ENCODE assay signal across 24 cellular contexts in the genomic region with DNA sequence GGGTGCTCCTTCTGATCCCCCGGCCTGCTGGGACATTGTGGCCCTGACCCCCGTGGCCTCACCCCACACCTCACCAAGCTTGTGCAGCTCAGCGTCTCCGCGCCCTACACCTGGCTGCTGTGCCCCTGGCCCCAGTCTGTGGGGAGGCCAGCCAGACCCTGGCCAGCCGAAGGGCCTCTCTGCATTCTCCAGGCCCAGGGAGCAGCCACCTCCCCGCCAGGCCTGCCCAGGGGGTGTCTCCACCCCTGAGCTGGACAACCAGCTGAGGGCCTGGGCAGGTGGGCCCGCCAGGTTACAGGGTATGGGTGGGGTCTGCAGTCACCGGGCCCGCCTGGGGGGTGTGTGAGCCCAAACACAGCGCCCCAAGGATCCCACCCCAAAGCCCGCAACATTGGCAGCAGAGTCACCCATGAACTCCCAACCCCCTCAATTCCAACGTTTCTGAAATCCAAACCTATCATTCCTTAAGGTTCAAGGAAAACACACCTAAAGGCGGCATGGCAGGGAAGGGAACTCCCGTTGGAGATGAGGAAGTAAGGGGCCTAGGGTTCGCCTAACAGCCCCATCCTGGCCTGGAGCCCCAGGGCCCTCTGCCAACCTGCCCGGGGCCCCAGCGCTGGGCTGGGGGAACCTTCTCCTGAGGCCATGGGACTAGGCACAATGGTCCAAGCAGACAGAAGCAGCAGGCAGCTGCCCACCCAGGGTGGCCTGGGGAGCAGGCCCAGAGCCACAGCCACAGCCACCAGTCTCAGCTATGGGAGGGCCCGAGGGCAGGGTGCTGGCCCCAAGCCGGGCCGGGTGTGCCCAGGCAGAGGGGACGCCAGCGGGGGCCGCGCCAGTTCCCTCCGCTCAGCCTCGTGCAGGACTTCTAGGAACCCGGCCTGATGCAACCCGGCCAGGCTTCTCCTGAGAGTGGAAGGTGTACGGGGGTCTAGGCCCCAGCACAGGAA. TPM values are rescaled to one million over a fixed set of nuclear protein-coding genes. Genes with fewer than 3 reads are reported as not detected.
A peak's percentile ranks its signal among the peaks of the same experiment; 100 is the strongest.
DNase-seq lines count a peak whose midpoint lies in the region; ATAC-seq, FAIRE-seq and TF ChIP-seq lines count a peak whose summit lies in the region.
"Had no signal": no experiment of that assay in that cellular context is flagged by ENCODE, and none has a peak within 500 bp of the region (broad histone marks: within the 10 kb centered on the region; RNA-seq: fewer than 3 reads in every experiment).

No MANE protein-coding gene starts in this region.

- H3K27me3 ChIP-seq in lower lobe of right lung (ENCODE audit: low read depth) = no peaks in the 10 kb centered on the region
- H3K27me3 ChIP-seq: esophagus muscularis mucosa, gastroesophageal sphincter, SJCRH30, testis had no signal

- H3K4me3 Mint-ChIP-seq in activated CD8-positive, alpha-beta T cell treated with anti-CD3 and anti-CD28 coated beads for 36 hours = no peak overlapping the region
- H3K4me3 Mint-ChIP-seq in stimulated activated naive CD8-positive, alpha-beta T cell treated with anti-CD3 and anti-CD28 coated beads, Interleukin-15, amount 100 ng/mL, for 72 hours = peak overlapping the region; percentile 6 to 13
- H3K4me3 Mint-ChIP-seq: neural crest cell had no signal

- no peak for TF ChIP-seq CTCF in activated CD8-positive, alpha-beta T cell treated with anti-CD3 and anti-CD28 coated beads for 36 hours (IDR thresholded peaks at IDR 0.05)
- TF ChIP-seq CTCF in lower lobe of right lung (IDR thresholded peaks at IDR 0.05) = no peak

- H3K27ac Mint-ChIP-seq in activated CD8-positive, alpha-beta T cell treated with anti-CD3 and anti-CD28 coated beads for 36 hours = peak overlapping the region; percentile 46
- H3K27ac Mint-ChIP-seq in stimulated activated naive CD8-positive, alpha-beta T cell treated with anti-CD3 and anti-CD28 coated beads, Interleukin-15, amount 100 ng/mL, for 72 hours = peak overlapping the region in 1 of 2 donors; percentile 88

- intact Hi-C loops in Right ventricle myocardium superior (cut with DNase I) = loop anchor here (5.0 kb wide), 1 partner anchor 35 kb away; no protein-coding TSS in a partner anchor
- intact Hi-C loops in cardiac septum (cut with DNase I) = no loop called here
- intact Hi-C loops in activated CD8-positive, alpha-beta T cell treated with anti-CD3 and anti-CD28 coated beads for 36 hours (cut with micrococcal nuclease) = no loop called here
- intact Hi-C loops in lower lobe of right lung (cut with DNase I) = no loop called here

- H3K4me3 ChIP-seq in lower lobe of right lung = no peak overlapping the region
- H3K4me3 ChIP-seq: esophagus muscularis mucosa, gastroesophageal sphincter, SJCRH30, testis had no signal

- no peaks in the 10 kb centered on the region for H3K27me3 Mint-ChIP-seq in activated CD8-positive, alpha-beta T cell treated with anti-CD3 and anti-CD28 coated beads for 36 hours
- H3K27me3 Mint-ChIP-seq in stimulated activated naive CD8-positive, alpha-beta T cell treated with anti-CD3 and anti-CD28 coated beads, Interleukin-15, amount 100 ng/mL, for 72 hours = no peaks in the 10 kb centered on the region

- FAIRE-seq in RCC 7860 (lab: Jason Lieb, UNC) = no peak
- FAIRE-seq: astrocyte had no signal

- POLR2A ChIA-PET in activated CD8-positive, alpha-beta T cell treated with anti-CD3 and anti-CD28 coated beads for 36 hours (lab: Charles Lee) = no interaction called here

- CTCF ChIA-PET in activated CD8-positive, alpha-beta T cell treated with anti-CD3 and anti-CD28 coated beads for 36 hours (lab: Charles Lee) = interaction anchor here (1.5 kb wide), 1 partner anchor 34 kb away, joined by 3 read pairs; a partner anchor contains a TSS

- H3K4me1 Mint-ChIP-seq in activated CD8-positive, alpha-beta T cell treated with anti-CD3 and anti-CD28 coated beads for 36 hours (ENCODE audit: low read depth) = peaks cover 18% of the 10 kb centered on the region
- H3K4me1 Mint-ChIP-seq in stimulated activated naive CD8-positive, alpha-beta T cell treated with anti-CD3 and anti-CD28 coated beads, Interleukin-15, amount 100 ng/mL, for 72 hours = peaks cover 68% of the 10 kb centered on the region
- H3K4me1 Mint-ChIP-seq: neural crest cell had no signal

- peak overlapping the region; percentile 67 for H3K27ac ChIP-seq in lower lobe of right lung
- H3K27ac ChIP-seq: SJCRH30 had no signal

- H3K9me3 Mint-ChIP-seq in activated CD8-positive, alpha-beta T cell treated with anti-CD3 and anti-CD28 coated beads for 36 hours = no peaks in the 10 kb centered on the region
- H3K9me3 Mint-ChIP-seq in stimulated activated naive CD8-positive, alpha-beta T cell treated with anti-CD3 and anti-CD28 coated beads, Interleukin-15, amount 100 ng/mL, for 72 hours = no peaks in the 10 kb centered on the region
- H3K9me3 Mint-ChIP-seq: neural crest cell had no signal

- peaks cover 80% of the 10 kb centered on the region for H3K4me1 ChIP-seq in lower lobe of right lung

- no peaks in the 10 kb centered on the region for H3K9me3 ChIP-seq in lower lobe of right lung
- H3K9me3 ChIP-seq: esophagus muscularis mucosa, gastroesophageal sphincter, SJCRH30, testis had no signal

- no peak for DNase-seq in Right ventricle myocardium superior
- DNase-seq in cardiac septum (ENCODE audit: low spot score) = no peak
- DNase-seq in activated CD8-positive, alpha-beta T cell treated with anti-CD3 and anti-CD28 coated beads for 36 hours = no peak
- no peak for DNase-seq in lower lobe of right lung
- no peak for DNase-seq in stimulated activated naive CD8-positive, alpha-beta T cell treated with anti-CD3 and anti-CD28 coated beads, Interleukin-15, amount 100 ng/mL, for 72 hours
- no peak for DNase-seq in NCI-H82 treated with DMSO at 0.1 percent for 48 hours (lab: John Stamatoyannopoulos, UW; ENCODE audit: unreplicated experiment)
- no peak for DNase-seq in RCC 7860 (ENCODE audit: low spot score)
- DNase-seq: activated CD4-positive, alpha-beta T cell treated with anti-CD3 and anti-CD28 coated beads for 48 hours; DMS153; effector memory CD4-positive, alpha-beta T cell; GDM1; GOT3; Karpas-422; NCI-H1930; PC-3; SJCRH30; stimulated activated CD8-positive, alpha-beta memory T cell treated with anti-CD3 and anti-CD28 coated beads, Interleukin-4, amount 100 ng/mL, for 48 hours; T-helper 1 cell had no signal

- H3K36me3 ChIP-seq in lower lobe of right lung = peaks cover 49% of the 10 kb centered on the region

- peak; percentile 3 for ATAC-seq in Right ventricle myocardium superior (ENCODE audit: poor library complexity)
- ATAC-seq in activated CD8-positive, alpha-beta T cell treated with anti-CD3 and anti-CD28 coated beads for 36 hours = no peak
- ATAC-seq in lower lobe of right lung = no peak
- no peak for ATAC-seq in stimulated activated naive CD8-positive, alpha-beta T cell treated with anti-CD3 and anti-CD28 coated beads, Interleukin-15, amount 100 ng/mL, for 72 hours
- ATAC-seq in GM19351 (IDR thresholded peaks at IDR 0.05; ENCODE audit: unreplicated experiment) = no peak
- ATAC-seq: PC-3 had no signal

- H3K36me3 Mint-ChIP-seq in activated CD8-positive, alpha-beta T cell treated with anti-CD3 and anti-CD28 coated beads for 36 hours (ENCODE audit: low read depth) = no peaks in the 10 kb centered on the region

RNA-seq across cellular contexts. Expression of a gene that starts 8.5 kb away (rescaled TPM):
- 120 TPM for total RNA-seq in Right ventricle myocardium superior
- total RNA-seq in cardiac septum = 172 TPM
- total RNA-seq in activated CD8-positive, alpha-beta T cell treated with anti-CD3 and anti-CD28 coated beads for 36 hours = 100 to 1,000 TPM; 116 to 121 TPM
- 154 TPM for total RNA-seq in lower lobe of right lung

RNA-seq across cellular contexts. Expression of a gene that starts 13.9 kb away (rescaled TPM):
- total RNA-seq in Right ventricle myocardium superior (5.0 TPM), cardiac septum (8.6 TPM), lower lobe of right lung (13.1 TPM)
- total RNA-seq in activated CD8-positive, alpha-beta T cell treated with anti-CD3 and anti-CD28 coated beads for 36 hours = 1 to 10 TPM; 1.3 TPM

RNA-seq across cellular contexts. Expression of a gene that starts 34.1 kb away (rescaled TPM):
- 60.7 TPM for total RNA-seq in Right ventricle myocardium superior
- 50.9 TPM for total RNA-seq in cardiac septum
- total RNA-seq in activated CD8-positive, alpha-beta T cell treated with anti-CD3 and anti-CD28 coated beads for 36 hours = 100 to 1,000 TPM; 115 to 125 TPM
- 66.3 TPM for total RNA-seq in lower lobe of right lung
